Comparison of ENCODE assay signal across 9 cellular contexts in the genomic region with DNA sequence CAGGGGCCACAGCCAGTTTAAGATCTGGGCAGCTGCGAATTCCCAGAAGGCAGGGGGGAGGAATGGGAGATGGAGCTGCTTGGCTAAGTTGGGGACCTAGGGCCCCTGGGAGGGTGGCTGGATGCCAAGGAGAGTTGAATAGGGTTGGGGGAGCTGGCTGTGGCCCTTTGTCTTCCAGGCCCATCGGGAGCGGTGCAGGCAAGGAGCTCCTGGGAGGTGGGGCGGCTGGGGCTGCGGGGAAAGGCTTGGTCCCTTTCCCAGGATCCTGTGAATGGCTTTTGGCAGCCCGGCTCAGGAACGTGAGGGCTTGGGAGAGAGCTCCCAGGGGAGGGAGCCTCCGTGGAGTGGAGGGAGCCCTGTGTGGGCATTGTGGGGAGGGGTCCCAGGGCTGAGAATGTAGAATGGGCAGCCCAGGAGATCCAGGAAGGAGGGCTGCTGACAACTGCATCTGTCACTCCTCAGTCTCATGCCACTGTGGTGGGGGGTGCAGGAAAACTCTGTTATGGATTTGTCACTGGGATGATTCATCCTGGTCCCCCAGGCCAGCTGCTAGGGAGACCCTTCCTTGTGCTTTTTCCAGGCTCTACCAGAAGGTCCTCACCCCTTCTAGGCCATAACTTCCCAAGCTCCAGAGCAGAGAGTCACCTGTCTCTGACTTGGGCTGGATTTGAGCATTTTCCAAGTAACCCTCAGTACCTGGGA. TPM values are rescaled to one million over a fixed set of nuclear protein-coding genes. Genes with fewer than 3 reads are reported as not detected.
DNase-seq lines count a peak whose midpoint lies in the region; ATAC-seq and TF ChIP-seq lines count a peak whose summit lies in the region.
"Had no signal": no experiment of that assay in that cellular context is flagged by ENCODE, and none has a peak within 500 bp of the region (broad histone marks: within the 10 kb centered on the region; RNA-seq: fewer than 3 reads in every experiment).

No MANE protein-coding gene starts in this region.

- H3K27ac Mint-ChIP-seq in naive thymus-derived CD8-positive, alpha-beta T cell = peak overlapping the region in 6 of 10 donors; percentile 20 to 82 (median 52)

- H3K4me3 Mint-ChIP-seq in naive thymus-derived CD8-positive, alpha-beta T cell = peak overlapping the region; percentile 53 to 80 (median 70)

- POLR2A ChIA-PET in AG04449 (lab: Yijun Ruan, JAX) = interaction anchor here (0.9 to 1.4 kb wide), 2 partner anchors 16 to 54 kb away, joined by 3 read pairs; a partner anchor contains a TSS
- POLR2A ChIA-PET in naive thymus-derived CD8-positive, alpha-beta T cell (lab: Charles Lee) = interaction anchor here (0.5 to 1.1 kb wide), 3 partner anchors 14 to 50 kb away, joined by 3 to 5 read pairs (median 5); a partner anchor contains a TSS

- no peak for TF ChIP-seq CTCF in AG04449 (IDR thresholded peaks at IDR 0.05; ENCODE audit: insufficient read depth, low read length, missing control alignments)
- TF ChIP-seq CTCF in LNCaP clone FGC (IDR thresholded peaks at IDR 0.05; ENCODE audit: control insufficient read depth, extremely low read depth, insufficient read depth) = no peak
- TF ChIP-seq CTCF in GM20000 (IDR thresholded peaks at IDR 0.05; ENCODE audit: extremely low read depth, missing control alignments) = no peak

- CTCF ChIA-PET in AG04449 (lab: Yijun Ruan, JAX) = interaction anchor here (0.9 to 1.4 kb wide), 4 partner anchors 10 to 59 kb away, joined by 4 to 5 read pairs (median 4); no protein-coding TSS in a partner anchor

- no peaks in the 10 kb centered on the region for H3K36me3 ChIP-seq in ectodermal cell (ENCODE audit: control insufficient read depth, insufficient read depth, low read length)

- peaks cover 3 to 30% (median 5%) of the 10 kb centered on the region in 5 donors for H3K27me3 Mint-ChIP-seq in naive thymus-derived CD8-positive, alpha-beta T cell

- peaks cover 17% of the 10 kb centered on the region for H3K27me3 ChIP-seq in ectodermal cell (ENCODE audit: control insufficient read depth, insufficient read depth, low read length, poor library complexity, severe bottlenecking)

- no peaks in the 10 kb centered on the region for H3K9me3 Mint-ChIP-seq in naive thymus-derived CD8-positive, alpha-beta T cell

- peak overlapping the region; percentile 65 for H3K4me3 ChIP-seq in AG04449 (ENCODE audit: low read depth, low read length)
- peak overlapping the region; percentile 65 for H3K4me3 ChIP-seq in LNCaP clone FGC (ENCODE audit: low read depth, low read length)
- peak overlapping the region; percentile 48 for H3K4me3 ChIP-seq in ectodermal cell (ENCODE audit: insufficient read depth, low read depth, low read length)

- no peak for DNase-seq in AG04449 (ENCODE audit: low read depth, low spot score)
- no peak for DNase-seq in LNCaP clone FGC (ENCODE audit: low read depth)
- no peak for DNase-seq in naive thymus-derived CD8-positive, alpha-beta T cell
- no peak for DNase-seq in SW 1271 (lab: John Stamatoyannopoulos, UW)
- no peak for DNase-seq in RKO (ENCODE audit: low spot score)
- no peak for DNase-seq in GM20000 (ENCODE audit: low spot score)
- no peak for DNase-seq in stimulated activated CD8-positive, alpha-beta memory T cell treated with anti-CD3 and anti-CD28 coated beads, Interleukin-4, amount 100 ng/mL, for 48 hours

- H3K9me3 ChIP-seq in ectodermal cell (ENCODE audit: control insufficient read depth, low read length) = no peaks in the 10 kb centered on the region

- WGBS in ectodermal cell, 2 experiments = 22 to 25% methylated on average over 8 of the region's 8 CpGs

- ATAC-seq in naive thymus-derived CD8-positive, alpha-beta T cell = no peak

- peaks cover 2 to 23% (median 14%) of the 10 kb centered on the region in 4 donors for H3K4me1 Mint-ChIP-seq in naive thymus-derived CD8-positive, alpha-beta T cell

- peaks cover 26% of the 10 kb centered on the region for H3K4me1 ChIP-seq in ectodermal cell (ENCODE audit: control insufficient read depth, insufficient read depth, low read length)

- no peaks in the 10 kb centered on the region for H3K36me3 Mint-ChIP-seq in naive thymus-derived CD8-positive, alpha-beta T cell

- H3K27ac ChIP-seq in ectodermal cell (ENCODE audit: insufficient read depth, low read depth, low read length, poor library complexity, severe bottlenecking) = no peak overlapping the region

RNA-seq across cellular contexts. Expression of a gene that starts 6.0 kb away (rescaled TPM):
- 2.2 TPM for polyA plus RNA-seq in ectodermal cell (2013, experiment 1 of 4)
- polyA plus RNA-seq in ectodermal cell (2013, experiment 2 of 4) = 1.0 TPM
- not detected for polyA plus RNA-seq in ectodermal cell (2013, experiment 3 of 4)
- 0.45 TPM for polyA plus RNA-seq in ectodermal cell (2013, experiment 4 of 4)
- total RNA-seq in naive thymus-derived CD8-positive, alpha-beta T cell = 1 to 10 TPM; 3.1 to 3.4 TPM
- polyA plus RNA-seq in naive thymus-derived CD8-positive, alpha-beta T cell = not detected

RNA-seq across cellular contexts. Expression of a gene that starts 15.6 kb away (rescaled TPM):
- 18.3 TPM for polyA plus RNA-seq in ectodermal cell (2013, experiment 1 of 4)
- 15.4 TPM for polyA plus RNA-seq in ectodermal cell (2013, experiment 2 of 4)
- polyA plus RNA-seq in ectodermal cell (2013, experiment 3 of 4) = 14.4 TPM
- 12.7 TPM for polyA plus RNA-seq in ectodermal cell (2013, experiment 4 of 4)
- 1 to 10 TPM; 1.6 to 2.1 TPM for total RNA-seq in naive thymus-derived CD8-positive, alpha-beta T cell
- polyA plus RNA-seq in naive thymus-derived CD8-positive, alpha-beta T cell = not detected

RNA-seq across cellular contexts. Expression of a gene that starts 16.6 kb away (rescaled TPM):
- 27.4 TPM for polyA plus RNA-seq in ectodermal cell (2013, experiment 1 of 4)
- 24.2 TPM for polyA plus RNA-seq in ectodermal cell (2013, experiment 2 of 4)
- polyA plus RNA-seq in ectodermal cell (2013, experiment 3 of 4) = 25.6 TPM
- polyA plus RNA-seq in ectodermal cell (2013, experiment 4 of 4) = 22.7 TPM
- total RNA-seq in naive thymus-derived CD8-positive, alpha-beta T cell = 10 to 100 TPM; 66.8 to 74.1 TPM
- 10 to 100 TPM; 46.1 to 54.1 (median 53.2) TPM for polyA plus RNA-seq in naive thymus-derived CD8-positive, alpha-beta T cell

RNA-seq across cellular contexts. Expression of a gene that starts 21.4 kb away (rescaled TPM):
- 27.8 TPM for polyA plus RNA-seq in ectodermal cell (2013, experiment 1 of 4)
- 30.9 TPM for polyA plus RNA-seq in ectodermal cell (2013, experiment 2 of 4)
- 27.8 TPM for polyA plus RNA-seq in ectodermal cell (2013, experiment 3 of 4)
- 28.7 TPM for polyA plus RNA-seq in ectodermal cell (2013, experiment 4 of 4)
- 1 to 10 TPM; 4.1 to 5.6 TPM for total RNA-seq in naive thymus-derived CD8-positive, alpha-beta T cell
- 1 to 10 TPM in 2 of 3 donors, under 1 TPM in 1; 0.71 to 2.0 (median 1.7) TPM for polyA plus RNA-seq in naive thymus-derived CD8-positive, alpha-beta T cell
- total RNA-seq: pulmonary artery endothelial cell had no signal

RNA-seq across cellular contexts. Expression of a gene that starts 53.8 kb away (rescaled TPM):
- 18.6 TPM for polyA plus RNA-seq in ectodermal cell (2013, experiment 1 of 4)
- polyA plus RNA-seq in ectodermal cell (2013, experiment 2 of 4) = 15.9 TPM
- 15.1 TPM for polyA plus RNA-seq in ectodermal cell (2013, experiment 3 of 4)
- polyA plus RNA-seq in ectodermal cell (2013, experiment 4 of 4) = 20.6 TPM
- total RNA-seq in naive thymus-derived CD8-positive, alpha-beta T cell = 10 to 100 TPM; 59.5 to 64.5 TPM
- 10 to 100 TPM; 24.3 to 33.4 (median 30.3) TPM for polyA plus RNA-seq in naive thymus-derived CD8-positive, alpha-beta T cell
